ENCODE assay signal across 16 cellular contexts in the genomic region with DNA sequence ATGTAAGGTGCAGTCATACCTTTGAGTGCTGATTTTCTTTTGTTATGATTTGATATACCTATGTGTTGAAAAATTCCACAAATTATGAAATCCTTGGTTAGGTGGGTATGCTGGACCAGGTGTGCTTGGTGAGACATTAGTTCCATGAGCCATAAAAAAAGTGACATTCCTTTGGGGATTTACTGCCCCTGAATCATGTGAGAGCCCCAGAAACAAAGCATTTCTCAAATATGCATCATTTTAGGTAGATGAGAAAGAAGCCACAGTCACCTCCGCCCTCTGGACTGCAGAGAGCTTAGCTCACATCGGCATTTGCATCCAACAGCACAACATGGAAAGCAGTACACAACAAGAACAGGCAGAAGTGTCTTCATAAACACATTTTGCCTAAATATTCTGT. TPM values are rescaled to one million over a fixed set of nuclear protein-coding genes. Genes with fewer than 3 reads are reported as not detected.
DNase-seq lines count a peak whose midpoint lies in the region; ATAC-seq, FAIRE-seq and TF ChIP-seq lines count a peak whose summit lies in the region.
"Had no signal": no experiment of that assay in that cellular context is flagged by ENCODE, and none has a peak within 500 bp of the region (broad histone marks: within the 10 kb centered on the region; RNA-seq: fewer than 3 reads in every experiment).

No MANE protein-coding gene starts in this region.

- peaks cover 17% of the 10 kb centered on the region for H3K79me1 ChIP-seq in trophoblast cell (ENCODE audit: low read length)

- H3K36me3 ChIP-seq in PC-3 (ENCODE audit: low read depth, low read length) (peaks cover 47% of the 10 kb centered on the region), bronchial epithelial cell (ENCODE audit: control insufficient read depth, insufficient read depth, low read length) (no peaks in the 10 kb centered on the region), trophoblast cell (ENCODE audit: control insufficient read depth in 1 of 2, insufficient read depth in 2 of 2, low read length in 2 of 2) (peaks cover 12% of the 10 kb centered on the region in 2 experiments)

- H2AFZ ChIP-seq in PC-3 (ENCODE audit: low read length) (no peak overlapping the region), trophoblast cell (ENCODE audit: insufficient read depth, low read length, poor library complexity) (no peak overlapping the region)

- no peak overlapping the region for H4K91ac ChIP-seq in trophoblast cell (ENCODE audit: low read depth, low read length)

- CTCF ChIA-PET in PC-3 (lab: Charles Lee), result no interaction called here

- FAIRE-seq in bronchial epithelial cell (lab: Jason Lieb, UNC), result no peak

- no TSS peak for BruUV-seq in PC-3 (replicated peaks; lab: Mats Ljungman, UMichigan)

- no peaks in the 10 kb centered on the region for H3K9me2 ChIP-seq in PC-3 (replicated peaks; ENCODE audit: low read length)

- H4K12ac ChIP-seq in trophoblast cell (ENCODE audit: low read depth, low read length), result no peak overlapping the region

- WGBS in trophoblast cell (ENCODE audit: extremely low coverage, insufficient coverage, insufficient read length), result no CpG with 5 or more reads among the region's 2 CpGs

- H2AK5ac ChIP-seq in trophoblast cell (ENCODE audit: low read length), result no peak overlapping the region

- H3K9me3 ChIP-seq in PC-3 (ENCODE audit: low read length) (no peaks in the 10 kb centered on the region), trophoblast cell (ENCODE audit: insufficient read depth, low read depth, low read length) (no peaks in the 10 kb centered on the region)

- H2BK120ac ChIP-seq in trophoblast cell (ENCODE audit: insufficient read depth, low read length, poor library complexity), result no peak overlapping the region

- H3K23ac ChIP-seq in trophoblast cell (ENCODE audit: low read length), result no peak overlapping the region

- no peak overlapping the region for H2BK5ac ChIP-seq in trophoblast cell (ENCODE audit: low read depth, low read length, poor library complexity)

- H2BK12ac ChIP-seq in trophoblast cell (ENCODE audit: low read length), result no peak overlapping the region

- DNase-seq in EH (ENCODE audit: low read depth) (peak; percentile 38), PC-3 (peak; percentile 99), bronchial epithelial cell (ENCODE audit: low read depth) (peak; percentile 35), trophoblast cell (peak; percentile 73 to 93), DMS153 treated with DMSO at 0.1 percent for 48 hours (lab: John Stamatoyannopoulos, UW; ENCODE audit: unreplicated experiment) (no peak)
- DNase-seq: activated CD4-positive, alpha-beta T cell treated with anti-CD3 and anti-CD28 coated beads, Interleukin-2, amount 10 ng/mL, durations not matched to agents 24 days and 14 days; activated effector memory CD4-positive, alpha-beta T cell treated with Interleukin-2 at 50 U/mL for 16 hours; COR-L47; endodermal cell; left colon; NCI-H1417 treated with DMSO at 0.1 percent for 48 hours; stimulated activated CD4-positive, alpha-beta T cell treated with anti-CD3 and anti-CD28 coated beads, Interleukin-1b, Interleukin-23, amount 100 ng/mL, for 48 hours; stimulated activated CD8-positive, alpha-beta memory T cell treated with anti-CD3 and anti-CD28 coated beads, Interleukin-4, amount 100 ng/mL, for 48 hours had no signal

- H3K4me3 ChIP-seq in PC-3 (ENCODE audit: low read length), result peak overlapping the region; percentile 3; the same call in 1 of the 2 replicates
- H3K4me3 ChIP-seq in bronchial epithelial cell (ENCODE audit: low read depth, low read length), result no peak overlapping the region
- H3K4me3 ChIP-seq in trophoblast cell (ENCODE audit: low read depth, low read length), result no peak overlapping the region

- no peak overlapping the region for H3K4ac ChIP-seq in trophoblast cell (ENCODE audit: low read depth, low read length)

- H3K9ac ChIP-seq in PC-3 (ENCODE audit: low read length) (peak overlapping the region; percentile 85), trophoblast cell (ENCODE audit: low read length) (no peak overlapping the region)

- no peaks in the 10 kb centered on the region for H4K20me1 ChIP-seq in PC-3 (ENCODE audit: low read length)

- H4K8ac ChIP-seq in trophoblast cell (ENCODE audit: low read depth, low read length), result no peak overlapping the region

- H3F3A ChIP-seq in PC-3 (ENCODE audit: low read length, unreplicated experiment), result peaks cover 43% of the 10 kb centered on the region

- H3K79me2 ChIP-seq in PC-3 (ENCODE audit: low read length) (peaks cover 68% of the 10 kb centered on the region), trophoblast cell (ENCODE audit: control insufficient read depth, insufficient read depth, low read length, poor library complexity) (peaks cover 2% of the 10 kb centered on the region)

- ATAC-seq in PC-3, result peak; percentile 9
- ATAC-seq in esophagus mucosa, result no peak
- no peak for ATAC-seq in GM21528 (IDR thresholded peaks at IDR 0.05; ENCODE audit: low FRiP score, unreplicated experiment)
- ATAC-seq: left colon, Panc1 had no signal

- H3K4me1 ChIP-seq in PC-3 (ENCODE audit: insufficient read depth, low read length) (peaks cover 92% of the 10 kb centered on the region), trophoblast cell (ENCODE audit: control insufficient read depth in 1 of 2, insufficient read depth in 2 of 2, low read length in 2 of 2) (peaks cover 49 to 53% of the 10 kb centered on the region in 2 experiments)

- TF ChIP-seq CTCF in PC-3 (conservative IDR thresholded peaks at IDR 0.05; ENCODE audit: low read depth, low read length) (no peak), bronchial epithelial cell (IDR thresholded peaks at IDR 0.05; ENCODE audit: insufficient read depth, low read length, severe bottlenecking) (no peak)

- H3K27me3 ChIP-seq in PC-3 (ENCODE audit: low read length) (no peaks in the 10 kb centered on the region), bronchial epithelial cell (ENCODE audit: control insufficient read depth, insufficient read depth, low read length) (no peaks in the 10 kb centered on the region), trophoblast cell (ENCODE audit: insufficient read depth, low read length) (no peaks in the 10 kb centered on the region)

- H3K14ac ChIP-seq in trophoblast cell (ENCODE audit: low read length), result no peak overlapping the region

- H3K18ac ChIP-seq in trophoblast cell (ENCODE audit: low read length), result no peak overlapping the region

- intact Hi-C loops in PC-3 (cut with micrococcal nuclease), result loop anchor here (1.0 kb wide), 3 partner anchors 15 to 56 kb away; a partner anchor contains a TSS

- POLR2A ChIA-PET in PC-3 (lab: Charles Lee; ENCODE audit: unreplicated experiment), result interaction anchor here (0.6 kb wide), 1 partner anchor 19 kb away, joined by 4 read pairs; no protein-coding TSS in a partner anchor

- H3K4me2 ChIP-seq in PC-3 (ENCODE audit: low read length) (peak overlapping the region; percentile 59), trophoblast cell (ENCODE audit: low read length) (no peak overlapping the region)

- H3K27ac ChIP-seq in PC-3 (ENCODE audit: low read length) (peak overlapping the region; percentile 93), trophoblast cell (ENCODE audit: low read depth, low read length) (no peak overlapping the region)

RNA-seq across cellular contexts. Expression of a gene that starts 55.3 kb away (rescaled TPM):
- 106 and 152 TPM in 2 replicates for total RNA-seq in PC-3 (2014; rRNA removed)
- 10.5 and 11.8 TPM in 2 replicates for total RNA-seq in bronchial epithelial cell
- 175 and 176 TPM in 2 replicates for polyA plus RNA-seq in trophoblast cell (2013)
- 34.6 TPM for total RNA-seq in esophagus mucosa
